15 cellular contexts compared by ENCODE assay signal in genomic region chr4:159117564-159117963, GRCh38.
"Had no signal": no experiment of that assay in that cellular context is flagged by ENCODE, and none has a peak within 500 bp of the region (broad histone marks: within the 10 kb centered on the region; RNA-seq: fewer than 3 reads in every experiment).

No MANE protein-coding gene starts in this region.

- H3K36me3 Mint-ChIP-seq: immature natural killer cell had no signal

- H3K4me3 ChIP-seq: lower lobe of right lung, prostate gland had no signal

- DNase-seq: activated CD4-positive, alpha-beta T cell treated with anti-CD3 and anti-CD28 coated beads for 1 hour; activated CD8-positive, alpha-beta memory T cell treated with anti-CD3 and anti-CD28 coated beads, Interleukin-2, amount 50 U/mL, for 48 hours; activated naive CD4-positive, alpha-beta T cell; activated naive CD8-positive, alpha-beta T cell treated with anti-CD3 and anti-CD28 coated beads, Interleukin-2, amount 10 ng/mL, durations not matched to agents 7 days and 5 days; central memory CD4-positive, alpha-beta T cell; cortex of kidney; effector CD4-positive, alpha-beta T cell; foreskin melanocyte; lower lobe of right lung; right cardiac atrium had no signal

- H3K4me3 Mint-ChIP-seq: activated naive CD8-positive, alpha-beta T cell treated with anti-CD3 and anti-CD28 coated beads, Interleukin-2, amount 10 ng/mL, durations not matched to agents 7 days and 5 days; activated T-helper 1 cell treated with anti-CD3 and anti-CD28 coated beads, Interleukin-12 subunit alpha, Interleukin-12 subunit beta, Interleukin-2, Interleukin-4 antibody, amounts not matched to agents 30 ng/mL and 10 ng/mL and 1 ng/mL, durations not matched to agents 14 hours and 24 hours and 36 hours; brain; immature natural killer cell had no signal

- H3K27me3 Mint-ChIP-seq: activated naive CD8-positive, alpha-beta T cell treated with anti-CD3 and anti-CD28 coated beads, Interleukin-2, amount 10 ng/mL, durations not matched to agents 7 days and 5 days; brain had no signal

- H3K27ac ChIP-seq: lower lobe of right lung, prostate gland, VCaP had no signal

- ATAC-seq: right cardiac atrium had no signal

- H3K27ac Mint-ChIP-seq: activated naive CD8-positive, alpha-beta T cell treated with anti-CD3 and anti-CD28 coated beads, Interleukin-2, amount 10 ng/mL, durations not matched to agents 7 days and 5 days had no signal

- H3K4me1 ChIP-seq: prostate gland had no signal

- H3K9me3 ChIP-seq: lower lobe of right lung, prostate gland had no signal

- H3K36me3 ChIP-seq: lower lobe of right lung, prostate gland had no signal

- H3K9me3 Mint-ChIP-seq: immature natural killer cell had no signal
